Comparison of ENCODE assay signal across 19 cellular contexts in the genomic region with DNA sequence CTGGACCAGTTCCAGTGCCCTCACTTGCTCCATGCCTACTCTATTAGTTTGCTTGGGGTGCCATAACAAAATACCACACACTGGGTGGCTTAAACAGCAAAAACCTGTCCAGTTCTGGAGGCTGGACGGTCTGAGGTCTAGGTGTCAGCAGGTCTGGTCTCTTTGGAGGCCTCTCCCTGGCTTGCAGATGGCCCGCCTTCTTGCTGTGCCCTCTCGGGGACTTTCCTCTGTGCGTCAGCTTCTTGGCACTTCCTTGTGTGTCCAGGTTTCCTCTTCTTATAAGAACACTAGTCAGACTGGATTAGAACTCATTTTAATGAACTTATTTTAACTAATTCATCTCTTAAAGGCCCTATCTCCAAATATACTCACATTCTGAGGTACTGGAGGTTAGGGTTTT.
DNase-seq lines count a peak whose midpoint lies in the region; ATAC-seq and TF ChIP-seq lines count a peak whose summit lies in the region.
"Had no signal": no experiment of that assay in that cellular context is flagged by ENCODE, and none has a peak within 500 bp of the region (broad histone marks: within the 10 kb centered on the region; RNA-seq: fewer than 3 reads in every experiment).

No MANE protein-coding gene starts in this region.

- no peak overlapping the region for H3K4me3 Mint-ChIP-seq in T-helper 2 cell treated with Interferon-gamma antibody and Interleukin-4, amounts not matched to agents 5 μg/mL and 100 μg/mL, for 36 hours
- H3K4me3 Mint-ChIP-seq: B cell, CD14-positive monocyte had no signal

- no peaks in the 10 kb centered on the region for H3K4me1 ChIP-seq in left lung
- H3K4me1 ChIP-seq: SJSA1 had no signal

- H3K27me3 Mint-ChIP-seq in T-helper 2 cell treated with Interferon-gamma antibody and Interleukin-4, amounts not matched to agents 5 μg/mL and 100 μg/mL, for 36 hours (ENCODE audit: low read depth) = peaks cover 3% of the 10 kb centered on the region

- intact Hi-C loops in left lung (cut with DNase I) = no loop called here

- H3K9me3 ChIP-seq in left lung = peaks cover 0 to 7% of the 10 kb centered on the region in 2 donors
- H3K9me3 ChIP-seq: SJSA1 had no signal

- H3K9me3 Mint-ChIP-seq in T-helper 2 cell treated with Interferon-gamma antibody and Interleukin-4, amounts not matched to agents 5 μg/mL and 100 μg/mL, for 36 hours = peaks cover 7% of the 10 kb centered on the region

- H3K27ac ChIP-seq in left lung = no peak overlapping the region
- H3K27ac ChIP-seq: SJSA1 had no signal

- H3K27ac Mint-ChIP-seq in T-helper 2 cell treated with Interferon-gamma antibody and Interleukin-4, amounts not matched to agents 5 μg/mL and 100 μg/mL, for 36 hours = no peak overlapping the region
- H3K27ac Mint-ChIP-seq: B cell, CD14-positive monocyte had no signal

- DNase-seq in HT1080 (ENCODE audit: low read depth) (peak; percentile 47), dermis blood vessel endothelial cell (peak; percentile 11), left lung (no peak), ureter (ENCODE audit: low spot score) (peak; percentile 61), KG1 (lab: John Stamatoyannopoulos, UW) (no peak)
- DNase-seq in T-helper 2 cell treated with Interferon-gamma antibody and Interleukin-4, amounts not matched to agents 5 μg/mL and 100 μg/mL, for 36 hours (ENCODE audit: low spot score) = no peak
- DNase-seq: Kasumi-1, NCI-H1092, NCI-H1436, NCI-H187 treated with DMSO at 0.1 percent for 48 hours, NCI-H2107, NCI-H446 treated with DMSO at 0.1 percent for 48 hours, NCI-H526 treated with DMSO at 0.1 percent for 48 hours, OCI-M1 had no signal

- no peaks in the 10 kb centered on the region for H3K36me3 ChIP-seq in left lung
- H3K36me3 ChIP-seq: SJSA1 had no signal

- no peak overlapping the region for H3K4me3 ChIP-seq in left lung
- H3K4me3 ChIP-seq: SJSA1 had no signal

- no peak for TF ChIP-seq CTCF in left lung (IDR thresholded peaks at IDR 0.05)

- H3K36me3 Mint-ChIP-seq in T-helper 2 cell treated with Interferon-gamma antibody and Interleukin-4, amounts not matched to agents 5 μg/mL and 100 μg/mL, for 36 hours (ENCODE audit: low read depth) = no peaks in the 10 kb centered on the region
- H3K36me3 Mint-ChIP-seq: CD14-positive monocyte had no signal

- ATAC-seq in left lung (peak; percentile 49), HG03378 (IDR thresholded peaks at IDR 0.05; ENCODE audit: unreplicated experiment) (no peak)
- ATAC-seq: Right ventricle myocardium inferior had no signal

- no peaks in the 10 kb centered on the region for H3K4me1 Mint-ChIP-seq in T-helper 2 cell treated with Interferon-gamma antibody and Interleukin-4, amounts not matched to agents 5 μg/mL and 100 μg/mL, for 36 hours (ENCODE audit: low read depth)
- H3K4me1 Mint-ChIP-seq: B cell, CD14-positive monocyte had no signal

- no peaks in the 10 kb centered on the region for H3K27me3 ChIP-seq in left lung
- H3K27me3 ChIP-seq: SJSA1 had no signal

Comparison
In these comparisons a context has a peak if more than half of its experiments do, and no peak if none do; other contexts are left out.
1. DNase-seq: peak in HT1080 (single experiment), dermis blood vessel endothelial cell (single experiment) and ureter (single experiment); none in left lung (0 of 2), T-helper 2 cell treated with Interferon-gamma antibody and Interleukin-4, amounts not matched to agents 5 μg/mL and 100 μg/mL, for 36 hours (single experiment) and KG1 (single experiment).